8 cellular contexts compared by ENCODE assay signal in the genomic region with DNA sequence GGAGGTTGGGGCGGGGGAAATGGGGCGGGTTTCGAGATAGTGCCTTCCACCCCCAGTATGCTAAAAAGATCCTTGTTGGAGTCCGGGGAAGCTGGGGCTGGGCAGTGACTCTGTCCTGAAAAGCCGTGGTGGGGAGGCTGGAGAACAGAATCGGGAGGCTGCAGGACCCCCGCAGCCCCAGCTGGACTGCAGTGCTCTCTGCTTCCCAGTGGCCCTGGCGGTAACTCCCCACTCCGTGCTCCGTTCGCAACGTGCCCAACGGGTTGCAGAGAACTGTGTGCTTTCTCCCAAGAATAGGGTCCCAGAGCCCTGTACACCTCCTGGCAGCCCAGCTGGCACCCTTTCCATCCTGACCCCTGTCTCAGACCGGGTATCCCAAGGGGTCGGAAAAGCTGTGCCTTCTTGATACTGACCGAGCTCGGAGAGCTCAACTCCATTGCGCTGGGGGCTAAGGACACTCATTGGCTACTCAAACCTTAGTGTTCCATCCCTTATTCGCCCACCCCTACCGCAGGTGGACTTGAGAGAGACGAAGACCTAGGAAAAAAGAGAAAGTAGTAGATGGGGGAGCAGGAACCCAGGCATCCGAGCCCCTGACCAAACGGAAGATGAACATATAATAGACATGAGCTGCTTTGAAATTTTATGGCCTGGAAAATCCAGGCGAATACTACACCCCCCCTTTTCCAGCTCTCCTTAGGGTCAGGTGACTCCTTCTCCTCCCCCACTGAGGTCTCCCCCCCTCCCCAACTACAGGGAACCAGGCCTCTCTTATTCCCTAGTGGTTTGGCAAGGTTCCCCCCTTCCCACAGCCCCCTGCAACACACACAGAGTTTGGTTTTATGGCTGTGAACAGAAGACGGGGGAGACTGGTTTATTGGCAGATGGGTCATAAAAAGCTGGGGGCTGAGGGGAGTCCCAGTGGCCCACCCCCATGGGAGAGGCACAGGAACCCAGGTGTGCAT. TPM values are rescaled to one million over a fixed set of nuclear protein-coding genes. Genes with fewer than 3 reads are reported as not detected.
DNase-seq lines count a peak whose midpoint lies in the region; ATAC-seq and TF ChIP-seq lines count a peak whose summit lies in the region.

No MANE protein-coding gene starts in this region.

- DNase-seq in Calu3 (no peak), KBM-7 (peak; percentile 49), mammary epithelial cell (no peak), mesendoderm (no peak), upper lobe of right lung (no peak), putamen (ENCODE audit: low spot score) (no peak), Ammon's horn (ENCODE audit: low spot score) (no peak)
- no peak for DNase-seq in activated CD8-positive, alpha-beta memory T cell treated with anti-CD3 and anti-CD28 coated beads, Interleukin-2, amount 50 U/mL, for 48 hours

- H3K4me1 ChIP-seq in mammary epithelial cell (ENCODE audit: insufficient read depth, low read length) (peaks cover 6% of the 10 kb centered on the region), mesendoderm (ENCODE audit: control insufficient read depth, low read depth, low read length) (peaks cover 16% of the 10 kb centered on the region), upper lobe of right lung (peaks cover 9% of the 10 kb centered on the region)

- TF ChIP-seq CTCF in Calu3 (IDR thresholded peaks at IDR 0.05; ENCODE audit: unreplicated experiment) (no peak), mammary epithelial cell (conservative IDR thresholded peaks at IDR 0.05 in 1 of 2, IDR thresholded peaks at IDR 0.05 in 1 of 2; ENCODE audit: extremely low read depth in 1 of 2, insufficient read depth in 1 of 2, low read depth in 1 of 2, low read length in 2 of 2) (no peak), upper lobe of right lung (IDR thresholded peaks at IDR 0.05) (no peak)

- H3K27me3 Mint-ChIP-seq in Calu3 (ENCODE audit: unreplicated experiment) = peaks cover 35% of the 10 kb centered on the region

- no peak overlapping the region for H2AK5ac ChIP-seq in mesendoderm (ENCODE audit: low read length)

- H3K9me3 Mint-ChIP-seq in Calu3 (ENCODE audit: low read depth, unreplicated experiment) = no peaks in the 10 kb centered on the region

- H3K4me3 ChIP-seq in mammary epithelial cell (replicated peaks in 1 of 3; ENCODE audit: insufficient read depth in 1 of 3, low read depth in 2 of 3, low read length in 3 of 3) (peak overlapping the region; percentile 50 to 73 (median 63)), mesendoderm (ENCODE audit: low read length) (peak overlapping the region; percentile 28), upper lobe of right lung (peak overlapping the region; percentile 65)

- CTCF ChIA-PET in Calu3 (lab: Charles Lee) (interaction anchor here (0.6 to 1.3 kb wide), 3 partner anchors 9 to 572 kb away, joined by 3 to 4 read pairs (median 3); a partner anchor contains a TSS), mammary epithelial cell (lab: Charles Lee; ENCODE audit: low non-redundant PET) (no interaction called here)

- H4K5ac ChIP-seq in mesendoderm (ENCODE audit: low read length) = no peak overlapping the region

- H3K4ac ChIP-seq in mesendoderm (ENCODE audit: low read depth, low read length) = peak overlapping the region; percentile 21

- H3K36me3 ChIP-seq in mammary epithelial cell (ENCODE audit: insufficient read depth, low read length) (no peaks in the 10 kb centered on the region), mesendoderm (ENCODE audit: control insufficient read depth, insufficient read depth, low read length) (no peaks in the 10 kb centered on the region), upper lobe of right lung (no peaks in the 10 kb centered on the region)

- in situ Hi-C loops in KBM-7 (cut with MboI; ENCODE audit: low pct_unique_long_range_greater_than_20kb, low sequenced_read_pairs) = no loop called here
- in situ Hi-C loops in mammary epithelial cell (cut with MboI; ENCODE audit: low sequenced_read_pairs in 2 of 2) = loop anchor here (5.0 to 25.0 kb wide), 3 partner anchors 198 to 468 kb away; a partner anchor contains a TSS

- no peaks in the 10 kb centered on the region for H4K20me1 ChIP-seq in mammary epithelial cell (ENCODE audit: insufficient read depth, low read length)

- dilution Hi-C loops in mammary epithelial cell (cut with HindIII; ENCODE audit: low sequenced_read_pairs) = no loop called here

- peaks cover 24% of the 10 kb centered on the region for H3K4me1 Mint-ChIP-seq in Calu3 (ENCODE audit: low read depth, unreplicated experiment)

- H3K36me3 Mint-ChIP-seq in Calu3 (ENCODE audit: insufficient read depth, unreplicated experiment) = peaks cover 33% of the 10 kb centered on the region

- H3K79me1 ChIP-seq in mesendoderm (ENCODE audit: low read length) = peaks cover 16% of the 10 kb centered on the region

- H3K27me3 ChIP-seq in mammary epithelial cell (ENCODE audit: insufficient read depth, low read length) (no peaks in the 10 kb centered on the region), mesendoderm (ENCODE audit: insufficient read depth, low read length, poor library complexity) (no peaks in the 10 kb centered on the region), upper lobe of right lung (no peaks in the 10 kb centered on the region)

- H2BK120ac ChIP-seq in mesendoderm (ENCODE audit: low read depth, low read length) = no peak overlapping the region

- peak overlapping the region; percentile 90 for H2AFZ ChIP-seq in mammary epithelial cell (ENCODE audit: low read depth, low read length)

- peak; percentile 2 for ATAC-seq in upper lobe of right lung

- peak overlapping the region; percentile 59 for H3K23ac ChIP-seq in mesendoderm (ENCODE audit: low read length)

- H3K79me2 ChIP-seq in mammary epithelial cell (ENCODE audit: insufficient read depth, low read length) = peaks cover 3% of the 10 kb centered on the region
- peaks cover 20% of the 10 kb centered on the region for H3K79me2 ChIP-seq in mesendoderm (ENCODE audit: control insufficient read depth, insufficient read depth, low read length)

- H2BK15ac ChIP-seq in mesendoderm (replicated peaks; ENCODE audit: low read depth) = no peak overlapping the region

- peak overlapping the region; percentile 100 for H3K4me2 ChIP-seq in mammary epithelial cell (ENCODE audit: insufficient read depth, low read depth, low read length)
- peak overlapping the region; percentile 100 for H3K4me2 ChIP-seq in mesendoderm (ENCODE audit: low read length)

- no peak overlapping the region for H4K8ac ChIP-seq in mesendoderm (ENCODE audit: low read depth, low read length)

- peak overlapping the region; percentile 78 for H3K56ac ChIP-seq in mesendoderm (ENCODE audit: low read length)

- WGBS in mammary epithelial cell (ENCODE audit: low coverage, missing lambda C conversion rate) = 30% methylated on average over 14 of the region's 25 CpGs
- WGBS in mesendoderm (ENCODE audit: extremely low coverage, insufficient coverage, low lambda C conversion rate) = no CpG with 5 or more reads among the region's 25 CpGs

- no peak overlapping the region for H3K27ac Mint-ChIP-seq in Calu3 (ENCODE audit: unreplicated experiment)

- BruUV-seq in Calu3 (replicated peaks; lab: Mats Ljungman, UMichigan) (no TSS peak), mammary epithelial cell (replicated peaks; lab: Mats Ljungman, UMichigan) (no TSS peak)

- no peak overlapping the region for H3K27ac ChIP-seq in mammary epithelial cell (ENCODE audit: insufficient read depth, low read depth, low read length)
- peak overlapping the region; percentile 24 for H3K27ac ChIP-seq in mesendoderm (ENCODE audit: low read depth, low read length)
- H3K27ac ChIP-seq in upper lobe of right lung = peak overlapping the region; percentile 42

- H3K18ac ChIP-seq in mesendoderm (ENCODE audit: low read length) = peak overlapping the region; percentile 85

- H3K9ac ChIP-seq in mammary epithelial cell (ENCODE audit: insufficient read depth, low read length) (no peak overlapping the region), mesendoderm (ENCODE audit: low read length) (peak overlapping the region; percentile 94)

- peak overlapping the region; percentile 48 for H2BK5ac ChIP-seq in mesendoderm (ENCODE audit: low read length)

- no peaks in the 10 kb centered on the region for H3K9me3 ChIP-seq in mammary epithelial cell (replicated peaks; ENCODE audit: insufficient read depth, low read length)
- H3K9me3 ChIP-seq in upper lobe of right lung = no peaks in the 10 kb centered on the region

- intact Hi-C loops in Calu3 (cut with micrococcal nuclease; ENCODE audit: unreplicated experiment) (no loop called here), mammary epithelial cell (cut with micrococcal nuclease) (no loop called here), upper lobe of right lung (cut with DNase I) (loop anchor here (10.0 kb wide), 1 partner anchor 51 kb away; no protein-coding TSS in a partner anchor)

- H3K4me3 Mint-ChIP-seq in Calu3 (ENCODE audit: low read depth, unreplicated experiment) = peak overlapping the region; percentile 73

RNA-seq across cellular contexts. Expression of a gene that starts 1.3 kb away (rescaled TPM):
- total RNA-seq in Calu3 (2022) (5.3 and 6.7 TPM in 2 replicates), mammary epithelial cell (10 to 100 TPM in 1 of 2 donors, 1 to 10 TPM in 1; 2.2 to 11.1 TPM), upper lobe of right lung (5.8 TPM)
- polyA plus RNA-seq in mammary epithelial cell = 8.1 TPM
- 7.4 TPM for polyA minus RNA-seq in mammary epithelial cell
- polyA plus RNA-seq in mesendoderm (2013, experiment 1 of 2) = 6.5 TPM
- 7.0 TPM for polyA plus RNA-seq in mesendoderm (2013, experiment 2 of 2)

RNA-seq across cellular contexts. Expression of a gene that starts 15.4 kb away (rescaled TPM):
- 880 and 991 TPM in 2 replicates for total RNA-seq in Calu3 (2022)
- 100 to 1,000 TPM; 552 to 814 TPM for total RNA-seq in mammary epithelial cell
- polyA plus RNA-seq in mammary epithelial cell = 822 TPM
- 467 TPM for polyA minus RNA-seq in mammary epithelial cell
- polyA plus RNA-seq in mesendoderm (2013, experiment 1 of 2) = 760 TPM
- 752 TPM for polyA plus RNA-seq in mesendoderm (2013, experiment 2 of 2)
- total RNA-seq in upper lobe of right lung = 1,158 TPM

RNA-seq across cellular contexts. Expression of a gene that starts 24.1 kb away (rescaled TPM):
- total RNA-seq in Calu3 (2022) (11.0 and 11.2 TPM in 2 replicates), mammary epithelial cell (1 to 10 TPM; 2.5 to 4.4 TPM), upper lobe of right lung (6.0 TPM)
- polyA plus RNA-seq in mammary epithelial cell = 2.1 TPM
- polyA minus RNA-seq in mammary epithelial cell = 3.1 TPM
- 2.5 TPM for polyA plus RNA-seq in mesendoderm (2013, experiment 1 of 2)
- polyA plus RNA-seq in mesendoderm (2013, experiment 2 of 2) = 2.0 TPM

RNA-seq across cellular contexts. Expression of a gene that starts 28.4 kb away (rescaled TPM):
- 71.0 and 89.4 TPM in 2 replicates for total RNA-seq in Calu3 (2022)
- 10 to 100 TPM; 29.7 to 71.0 TPM for total RNA-seq in mammary epithelial cell
- polyA plus RNA-seq in mammary epithelial cell = 123 TPM
- polyA minus RNA-seq in mammary epithelial cell = 42.0 TPM
- 63.3 TPM for polyA plus RNA-seq in mesendoderm (2013, experiment 1 of 2)
- 65.5 TPM for polyA plus RNA-seq in mesendoderm (2013, experiment 2 of 2)
- 129 TPM for total RNA-seq in upper lobe of right lung

RNA-seq across cellular contexts. Expression of a gene that starts 36.5 kb away (rescaled TPM):
- 5.9 and 6.3 TPM in 2 replicates for total RNA-seq in Calu3 (2022)
- total RNA-seq in mammary epithelial cell = 1 to 10 TPM in 1 of 2 donors, under 1 TPM in 1; 0.33 to 2.1 TPM
- 0.28 TPM for polyA plus RNA-seq in mammary epithelial cell
- not detected for polyA minus RNA-seq in mammary epithelial cell
- 20.8 TPM for polyA plus RNA-seq in mesendoderm (2013, experiment 1 of 2)
- 20.1 TPM for polyA plus RNA-seq in mesendoderm (2013, experiment 2 of 2)
- 14.7 TPM for total RNA-seq in upper lobe of right lung
